In the genomic region with DNA sequence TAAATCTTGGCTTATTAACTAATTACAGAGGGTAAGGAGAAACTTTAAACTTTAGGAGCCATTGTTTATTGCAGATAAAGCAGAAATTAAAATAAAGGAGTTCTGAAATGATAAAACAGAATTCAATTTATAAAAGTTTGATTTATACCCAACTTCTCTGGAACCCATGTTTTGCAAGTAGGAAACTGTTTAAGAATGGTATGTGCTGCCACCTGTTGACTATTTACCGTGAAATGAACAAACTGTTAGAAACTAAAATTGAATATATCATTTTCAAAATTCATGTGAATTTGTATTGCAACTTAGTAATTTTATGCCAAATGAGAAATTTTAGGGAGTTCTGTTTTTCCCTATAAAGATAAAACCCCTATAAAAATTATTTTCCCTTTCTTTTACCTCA, we compare ENCODE assay signal across 11 cellular contexts. TPM values are rescaled to one million over a fixed set of nuclear protein-coding genes. Genes with fewer than 3 reads are reported as not detected.
DNase-seq lines count a peak whose midpoint lies in the region; ATAC-seq and TF ChIP-seq lines count a peak whose summit lies in the region.
"Had no signal": no experiment of that assay in that cellular context is flagged by ENCODE, and none has a peak within 500 bp of the region (broad histone marks: within the 10 kb centered on the region; RNA-seq: fewer than 3 reads in every experiment).

No MANE protein-coding gene starts in this region.

- TF ChIP-seq CTCF in A673 (conservative IDR thresholded peaks at IDR 0.05; ENCODE audit: low read depth, low read length) (peak; percentile 52), GM13977 (IDR thresholded peaks at IDR 0.05; ENCODE audit: extremely low read depth, insufficient read depth, missing control alignments) (peak; percentile 43), RWPE2 (IDR thresholded peaks at IDR 0.05; ENCODE audit: poor library complexity, severe bottlenecking) (peak; percentile 37), fibroblast of villous mesenchyme (IDR thresholded peaks at IDR 0.05; ENCODE audit: insufficient read depth, low read depth, low read length) (peak; percentile 19), ovary (IDR thresholded peaks at IDR 0.05) (no peak)

- H3K36me3 ChIP-seq in A673 (ENCODE audit: insufficient read depth, low read length, poor library complexity, severe bottlenecking) (no peaks in the 10 kb centered on the region), RWPE2 (ENCODE audit: low read depth) (no peaks in the 10 kb centered on the region), MG63 (no peaks in the 10 kb centered on the region), ovary (no peaks in the 10 kb centered on the region)
- no peaks in the 10 kb centered on the region for H3K36me3 ChIP-seq in CD8-positive, alpha-beta memory T cell (ENCODE audit: insufficient read depth, low read length)
- H3K36me3 ChIP-seq: SJSA1 had no signal

- intact Hi-C loops in A673 (cut with micrococcal nuclease; ENCODE audit: unreplicated experiment): loop anchor here (1.0 kb wide), 1 partner anchor 310 kb away; no protein-coding TSS in a partner anchor
- intact Hi-C loops in ovary (cut with DNase I): no loop called here

- no peak for TF ChIP-seq POLR2A in ovary (IDR thresholded peaks at IDR 0.05)

- H3K27ac ChIP-seq in A673 (ENCODE audit: low read depth, low read length, poor library complexity, severe bottlenecking): no peak overlapping the region
- H3K27ac ChIP-seq in RWPE2 (ENCODE audit: poor library complexity, severe bottlenecking): no peak overlapping the region
- H3K27ac ChIP-seq in CD8-positive, alpha-beta memory T cell (ENCODE audit: low read depth, low read length): no peak overlapping the region
- H3K27ac ChIP-seq in ovary: no peak overlapping the region
- H3K27ac ChIP-seq: SJSA1 had no signal

- no peaks in the 10 kb centered on the region for H3K27me3 Mint-ChIP-seq in CD8-positive, alpha-beta memory T cell

- 4 to 8% (median 5%) methylated on average over 1 of the region's 1 CpG for WGBS in ovary, 3 donors

- no peaks in the 10 kb centered on the region for H3K4me1 ChIP-seq in A673 (ENCODE audit: insufficient read depth, low read length, poor library complexity, severe bottlenecking)
- H3K4me1 ChIP-seq in RWPE2 (ENCODE audit: insufficient read depth, poor library complexity, severe bottlenecking): no peaks in the 10 kb centered on the region
- H3K4me1 ChIP-seq in CD8-positive, alpha-beta memory T cell (ENCODE audit: insufficient read depth, low read length): no peaks in the 10 kb centered on the region
- no peaks in the 10 kb centered on the region for H3K4me1 ChIP-seq in ovary (ENCODE audit: insufficient read depth)
- H3K4me1 ChIP-seq: SJSA1 had no signal

- no peaks in the 10 kb centered on the region for H3K36me3 Mint-ChIP-seq in CD8-positive, alpha-beta memory T cell

- TF ChIP-seq EP300 in ovary (IDR thresholded peaks at IDR 0.05): no peak

- H3K4me1 Mint-ChIP-seq in CD8-positive, alpha-beta memory T cell: no peaks in the 10 kb centered on the region

- H3K27ac Mint-ChIP-seq in CD8-positive, alpha-beta memory T cell: no peak overlapping the region

- no peak overlapping the region for H3K4me3 ChIP-seq in A673 (ENCODE audit: low read depth, low read length, poor library complexity, severe bottlenecking)
- H3K4me3 ChIP-seq in RWPE2 (ENCODE audit: severe bottlenecking): no peak overlapping the region
- no peak overlapping the region for H3K4me3 ChIP-seq in fibroblast of villous mesenchyme (ENCODE audit: low read depth, low read length)
- H3K4me3 ChIP-seq in CD8-positive, alpha-beta memory T cell (ENCODE audit: low read length): no peak overlapping the region
- no peak overlapping the region for H3K4me3 ChIP-seq in MG63
- H3K4me3 ChIP-seq in ovary: no peak overlapping the region
- H3K4me3 ChIP-seq: SJSA1 had no signal

- H3K4me3 Mint-ChIP-seq in CD8-positive, alpha-beta memory T cell: no peak overlapping the region

- ATAC-seq in RWPE2 (ENCODE audit: low read depth) (no peak), GM21360 (IDR thresholded peaks at IDR 0.05; ENCODE audit: unreplicated experiment) (no peak)

- H3K9me3 Mint-ChIP-seq in CD8-positive, alpha-beta memory T cell: no peaks in the 10 kb centered on the region

- H3K27me3 ChIP-seq in A673 (replicated peaks; ENCODE audit: insufficient read depth, low read depth, low read length, poor library complexity) (peaks cover 9% of the 10 kb centered on the region), RWPE2 (ENCODE audit: insufficient read depth, poor library complexity, severe bottlenecking) (no peaks in the 10 kb centered on the region), MG63 (no peaks in the 10 kb centered on the region), ovary (no peaks in the 10 kb centered on the region)
- H3K27me3 ChIP-seq in CD8-positive, alpha-beta memory T cell (ENCODE audit: insufficient read depth, low read length, poor library complexity, severe bottlenecking): no peaks in the 10 kb centered on the region
- H3K27me3 ChIP-seq: SJSA1 had no signal

- no TSS peak for BruUV-seq in A673 (replicated peaks; lab: Mats Ljungman, UMichigan)

- in situ Hi-C loops in GM13977 (cut with MboI; ENCODE audit: low pct_unique_long_range_greater_than_20kb, low sequenced_read_pairs, unreplicated experiment): no loop called here

- peak; percentile 2 for DNase-seq in A673 (ENCODE audit: low spot score)
- DNase-seq in GM13977 (ENCODE audit: low spot score): no peak
- no peak for DNase-seq in RWPE2 (ENCODE audit: low spot score)
- DNase-seq in fibroblast of villous mesenchyme (ENCODE audit: low read depth): peak; percentile 11
- no peak for DNase-seq in CD8-positive, alpha-beta memory T cell
- DNase-seq in MG63: no peak
- DNase-seq in ovary: no peak
- DNase-seq: caudate nucleus, NCI-H1048 had no signal

- CTCF ChIA-PET in A673 (lab: Charles Lee): no interaction called here
- CTCF ChIA-PET in CD8-positive, alpha-beta memory T cell (lab: Charles Lee): no interaction called here

- POLR2A ChIA-PET in A673 (lab: Charles Lee; ENCODE audit: low non-redundant PET): no interaction called here
- POLR2A ChIA-PET in CD8-positive, alpha-beta memory T cell (lab: Charles Lee): no interaction called here

- H3K9me3 ChIP-seq in A673 (ENCODE audit: low read depth, low read length, poor library complexity, severe bottlenecking) (no peaks in the 10 kb centered on the region), RWPE2 (ENCODE audit: severe bottlenecking) (no peaks in the 10 kb centered on the region), MG63 (no peaks in the 10 kb centered on the region), ovary (no peaks in the 10 kb centered on the region)
- no peaks in the 10 kb centered on the region for H3K9me3 ChIP-seq in CD8-positive, alpha-beta memory T cell (ENCODE audit: low read length)
- H3K9me3 ChIP-seq: SJSA1 had no signal

RNA-seq across cellular contexts. Expression of gene TBC1D8B, which starts 11.0 kb away (rescaled TPM):
- total RNA-seq in A673 (2021) (0.41 and 0.61 TPM in 2 replicates), fibroblast of villous mesenchyme (9.0 and 13.8 TPM in 2 replicates), ovary (10 to 100 TPM in 1 of 7 donors, 1 to 10 TPM in 6; 5.0 to 10.4 (median 7.2) TPM)
- total RNA-seq in CD8-positive, alpha-beta memory T cell: 1 to 10 TPM; 1.1 to 1.5 TPM
- 0.48 TPM for polyA plus RNA-seq in CD8-positive, alpha-beta memory T cell
- total RNA-seq in MG63 (2014; rRNA removed; shearing (Covaris generic); ENCODE audit: low replicate concordance): 0.82 and 2.5 TPM in 2 replicates
- polyA plus RNA-seq in ovary: 1 to 10 TPM; 2.3 to 4.6 TPM

Comparison
In these comparisons a context has a peak if more than half of its experiments do, and no peak if none do; other contexts are left out.
1. DNase-seq: peak in A673 (single experiment) and fibroblast of villous mesenchyme (single experiment); none in GM13977 (single experiment), RWPE2 (single experiment), CD8-positive, alpha-beta memory T cell (0 of 5), MG63 (single experiment) and ovary (0 of 5).
2. CTCF ChIP-seq: peak in A673 (single experiment), GM13977 (single experiment), RWPE2 (single experiment) and fibroblast of villous mesenchyme (single experiment); none in ovary (0 of 3).